In the genomic region with DNA sequence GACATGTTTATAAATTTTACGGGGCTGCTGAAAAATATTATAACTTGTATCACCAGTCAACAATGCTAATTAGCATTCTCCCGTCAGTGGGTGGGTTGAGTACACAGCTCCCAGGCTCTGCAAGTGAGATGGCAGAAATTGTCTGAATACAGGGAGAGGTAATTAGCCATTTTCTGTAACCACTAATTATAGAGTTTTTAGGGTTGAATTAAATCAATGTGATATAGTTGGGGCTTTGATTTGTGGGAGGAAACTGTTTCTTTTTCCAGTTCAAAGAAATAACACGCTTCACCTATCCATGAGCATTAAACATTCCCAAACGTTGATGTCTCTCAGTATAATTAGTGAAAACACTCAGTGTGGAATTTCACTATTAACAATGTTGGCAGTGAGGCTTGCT, we compare ENCODE assay signal across 8 cellular contexts. TPM values are rescaled to one million over a fixed set of nuclear protein-coding genes. Genes with fewer than 3 reads are reported as not detected.
DNase-seq lines count a peak whose midpoint lies in the region; ATAC-seq and TF ChIP-seq lines count a peak whose summit lies in the region.

No MANE protein-coding gene starts in this region.

- H3K27ac ChIP-seq in right atrium auricular region (no peak overlapping the region), mesenchymal stem cell (ENCODE audit: low read length, poor library complexity, severe bottlenecking) (no peak overlapping the region)

- no peak overlapping the region for H2AFZ ChIP-seq in mesenchymal stem cell (ENCODE audit: low read depth, low read length)

- H2BK15ac ChIP-seq in mesenchymal stem cell (ENCODE audit: low read depth, poor library complexity, severe bottlenecking), result no peak overlapping the region

- TF ChIP-seq CTCF in right atrium auricular region (IDR thresholded peaks at IDR 0.05), result no peak
- no peak for TF ChIP-seq CTCF in astrocyte of the spinal cord (IDR thresholded peaks at IDR 0.05; ENCODE audit: low read depth, low read length)

- H3K4me2 ChIP-seq in mesenchymal stem cell (ENCODE audit: low read length, poor library complexity, severe bottlenecking), result peak overlapping the region; percentile 92

- H3K79me1 ChIP-seq in mesenchymal stem cell (replicated peaks; ENCODE audit: low read length, poor library complexity, severe bottlenecking), result peaks cover 14% of the 10 kb centered on the region

- ATAC-seq in Right ventricle myocardium inferior (no peak), GM21576 (IDR thresholded peaks at IDR 0.05; ENCODE audit: unreplicated experiment) (no peak)

- DNase-seq in right atrium auricular region (ENCODE audit: low spot score) (no peak), Right ventricle myocardium inferior (ENCODE audit: missing footprints) (no peak), astrocyte of the spinal cord (ENCODE audit: low read depth, low spot score) (no peak), mesenchymal stem cell (no peak), NOMO-1 treated with DMSO at 0.1 percent for 48 hours (lab: John Stamatoyannopoulos, UW; ENCODE audit: unreplicated experiment) (no peak), DMS 273 treated with DMSO at 0.1 percent for 48 hours (lab: John Stamatoyannopoulos, UW) (no peak)
- no peak for DNase-seq in stimulated activated CD4-positive, alpha-beta T cell treated with anti-CD3 and anti-CD28 coated beads, Interleukin-4, amount 100 ng/mL, for 4 hours

- peaks cover 0 to 21% of the 10 kb centered on the region in 2 donors for H3K4me1 ChIP-seq in right atrium auricular region
- H3K4me1 ChIP-seq in mesenchymal stem cell (ENCODE audit: control insufficient read depth, insufficient read depth, low read depth, low read length), result peaks cover 7% of the 10 kb centered on the region

- H3K36me3 ChIP-seq in right atrium auricular region, result no peaks in the 10 kb centered on the region
- H3K36me3 ChIP-seq in mesenchymal stem cell (ENCODE audit: control insufficient read depth in 1 of 2, insufficient read depth in 2 of 2, low read depth in 1 of 2, low read length in 2 of 2), result no peaks in the 10 kb centered on the region

- H2BK5ac ChIP-seq in mesenchymal stem cell (ENCODE audit: low read depth, low read length, poor library complexity, severe bottlenecking), result no peak overlapping the region

- H3K9me3 ChIP-seq in right atrium auricular region (no peaks in the 10 kb centered on the region), mesenchymal stem cell (ENCODE audit: control insufficient read depth, low read length) (peaks cover 3% of the 10 kb centered on the region)

- 22% methylated on average over 1 of the region's 4 CpGs for WGBS in mesenchymal stem cell

- no peaks in the 10 kb centered on the region for H3K27me3 ChIP-seq in right atrium auricular region
- no peaks in the 10 kb centered on the region for H3K27me3 ChIP-seq in mesenchymal stem cell (ENCODE audit: control insufficient read depth in 1 of 2, insufficient read depth in 1 of 2, low read length in 2 of 2)

- H2BK120ac ChIP-seq in mesenchymal stem cell (ENCODE audit: low read depth, low read length), result no peak overlapping the region

- in situ Hi-C loops in astrocyte of the spinal cord (cut with HindIII; ENCODE audit: low sequenced_read_pairs), result no loop called here

- no peak overlapping the region for H2BK12ac ChIP-seq in mesenchymal stem cell (ENCODE audit: low read length in 2 of 2)

- peak overlapping the region; percentile 65 to 77 for H3K4me3 ChIP-seq in right atrium auricular region
- peak overlapping the region; percentile 77 for H3K4me3 ChIP-seq in astrocyte of the spinal cord (ENCODE audit: low read depth, low read length)
- peak overlapping the region in 1 of 2 experiments; percentile 90 for H3K4me3 ChIP-seq in mesenchymal stem cell (ENCODE audit: insufficient read depth in 1 of 2, low read depth in 1 of 2, low read length in 2 of 2)

- intact Hi-C loops in Right ventricle myocardium inferior (cut with DNase I), result loop anchor here (5.0 kb wide), 1 partner anchor 36 kb away; no protein-coding TSS in a partner anchor

- H3K9ac ChIP-seq in mesenchymal stem cell (ENCODE audit: low read length), result peak overlapping the region; percentile 83

- H2AK5ac ChIP-seq in mesenchymal stem cell (ENCODE audit: low read length, severe bottlenecking), result no peak overlapping the region

- H4K8ac ChIP-seq in mesenchymal stem cell (ENCODE audit: low read length), result no peak overlapping the region

- H3K18ac ChIP-seq in mesenchymal stem cell (ENCODE audit: low read depth in 1 of 2, low read length in 2 of 2), result no peak overlapping the region

- H3K23ac ChIP-seq in mesenchymal stem cell (ENCODE audit: low read length in 2 of 2), result no peak overlapping the region

- H4K91ac ChIP-seq in mesenchymal stem cell (ENCODE audit: low read length), result no peak overlapping the region

- H3K14ac ChIP-seq in mesenchymal stem cell (ENCODE audit: low read length in 2 of 2), result no peak overlapping the region

- no peak overlapping the region for H3K4ac ChIP-seq in mesenchymal stem cell (ENCODE audit: low read depth in 1 of 2, low read length in 2 of 2)

RNA-seq across cellular contexts. Expression of gene VANGL1, which starts 1.4 kb away (rescaled TPM):
- total RNA-seq in right atrium auricular region (1 to 10 TPM; 4.0 to 6.1 TPM), Right ventricle myocardium inferior (6.5 TPM)
- 13.3 TPM for polyA plus RNA-seq in mesenchymal stem cell (2013, experiment 1 of 2)
- polyA plus RNA-seq in mesenchymal stem cell (2013, experiment 2 of 2), result 13.8 TPM
